ENCODE assay signal across 1 cellular context in genomic region chr20:4513720-4514119, GRCh38.
A peak's percentile ranks its signal among the peaks of the same experiment; 100 is the strongest.
TF ChIP-seq lines count a peak whose summit lies in the region.

No MANE protein-coding gene starts in this region.

TF ChIP-seq in HEK293, 187 proteins besides CTCF, POLR2A, EP300 and RAD21 (continued from another document):
- TF ChIP-seq ZNF629 (tag by site-specific recombination; IDR thresholded peaks at IDR 0.05) (peak; percentile 28; the same call in 1 of the 2 replicates), PRDM1 (tag by site-specific recombination; IDR thresholded peaks at IDR 0.05) (peak; percentile 52; the same call in 1 of the 2 replicates), ZNF366 (tag by site-specific recombination; conservative IDR thresholded peaks at IDR 0.05) (peak; percentile 30; the same call in 1 of the 2 replicates), ZNF398 (tag by site-specific recombination; IDR thresholded peaks at IDR 0.05) (peak; percentile 49; the same call in 1 of the 2 replicates), ZBTB17 (tag by site-specific recombination; IDR thresholded peaks at IDR 0.05) (no peak), ZXDB (tag by site-specific recombination; IDR thresholded peaks at IDR 0.05) (0 out of 2 replicates have a peak, but pooled peaks have one; percentile 14), KLF8 (tag by site-specific recombination; IDR thresholded peaks at IDR 0.05) (peak; percentile 18; the same call in 1 of the 2 replicates), GFI1B (tag by site-specific recombination; IDR thresholded peaks at IDR 0.05) (0 out of 2 replicates have a peak, but pooled peaks have one; percentile 10), ZNF501 (tag by site-specific recombination; IDR thresholded peaks at IDR 0.05) (no peak), IKZF3 (tag by site-specific recombination; IDR thresholded peaks at IDR 0.05) (peak; percentile 22; the same call in 1 of the 2 replicates)
- TF ChIP-seq, protein P1, sequence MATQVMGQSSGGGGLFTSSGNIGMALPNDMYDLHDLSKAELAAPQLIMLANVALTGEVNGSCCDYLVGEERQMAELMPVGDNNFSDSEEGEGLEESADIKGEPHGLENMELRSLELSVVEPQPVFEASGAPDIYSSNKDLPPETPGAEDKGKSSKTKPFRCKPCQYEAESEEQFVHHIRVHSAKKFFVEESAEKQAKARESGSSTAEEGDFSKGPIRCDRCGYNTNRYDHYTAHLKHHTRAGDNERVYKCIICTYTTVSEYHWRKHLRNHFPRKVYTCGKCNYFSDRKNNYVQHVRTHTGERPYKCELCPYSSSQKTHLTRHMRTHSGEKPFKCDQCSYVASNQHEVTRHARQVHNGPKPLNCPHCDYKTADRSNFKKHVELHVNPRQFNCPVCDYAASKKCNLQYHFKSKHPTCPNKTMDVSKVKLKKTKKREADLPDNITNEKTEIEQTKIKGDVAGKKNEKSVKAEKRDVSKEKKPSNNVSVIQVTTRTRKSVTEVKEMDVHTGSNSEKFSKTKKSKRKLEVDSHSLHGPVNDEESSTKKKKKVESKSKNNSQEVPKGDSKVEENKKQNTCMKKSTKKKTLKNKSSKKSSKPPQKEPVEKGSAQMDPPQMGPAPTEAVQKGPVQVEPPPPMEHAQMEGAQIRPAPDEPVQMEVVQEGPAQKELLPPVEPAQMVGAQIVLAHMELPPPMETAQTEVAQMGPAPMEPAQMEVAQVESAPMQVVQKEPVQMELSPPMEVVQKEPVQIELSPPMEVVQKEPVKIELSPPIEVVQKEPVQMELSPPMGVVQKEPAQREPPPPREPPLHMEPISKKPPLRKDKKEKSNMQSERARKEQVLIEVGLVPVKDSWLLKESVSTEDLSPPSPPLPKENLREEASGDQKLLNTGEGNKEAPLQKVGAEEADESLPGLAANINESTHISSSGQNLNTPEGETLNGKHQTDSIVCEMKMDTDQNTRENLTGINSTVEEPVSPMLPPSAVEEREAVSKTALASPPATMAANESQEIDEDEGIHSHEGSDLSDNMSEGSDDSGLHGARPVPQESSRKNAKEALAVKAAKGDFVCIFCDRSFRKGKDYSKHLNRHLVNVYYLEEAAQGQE (tag by site-specific recombination; IDR thresholded peaks at IDR 0.05) = no peak
